Comparison of ENCODE assay signal across 1 cellular context in genomic region chr1:109252893-109253802, GRCh38.
TF ChIP-seq lines count a peak whose summit lies in the region.

No MANE protein-coding gene starts in this region.

TF ChIP-seq in GM23338, 12 proteins besides CTCF, POLR2A, EP300 and RAD21 (continued from another document):
- TF ChIP-seq ETS1 (IDR thresholded peaks at IDR 0.05) (no peak), NANOG (IDR thresholded peaks at IDR 0.05; ENCODE audit: borderline replicate concordance) (no peak), STAT1 (IDR thresholded peaks at IDR 0.05; ENCODE audit: unreplicated experiment) (no peak), EZH2phosphoT487 (IDR thresholded peaks at IDR 0.05; ENCODE audit: unreplicated experiment) (no peak), CREB1 (CRISPR knock-in tag; IDR thresholded peaks at IDR 0.05; ENCODE audit: low read depth) (no peak), ZNF462 (CRISPR knock-in tag; IDR thresholded peaks at IDR 0.05) (no peak), POLR2AphosphoS5 (IDR thresholded peaks at IDR 0.05; ENCODE audit: low read depth) (no peak), REST (IDR thresholded peaks at IDR 0.05; ENCODE audit: unreplicated experiment) (no peak), ZNF114 (CRISPR knock-in tag; IDR thresholded peaks at IDR 0.05) (no peak), ZNF331 (CRISPR knock-in tag; IDR thresholded peaks at IDR 0.05; ENCODE audit: low read depth) (no peak), JUNB (IDR thresholded peaks at IDR 0.05; ENCODE audit: unreplicated experiment) (no peak)
